8 cellular contexts compared by ENCODE assay signal in genomic region chr10:21336476-21337170, GRCh38.
DNase-seq lines count a peak whose midpoint lies in the region; ATAC-seq and TF ChIP-seq lines count a peak whose summit lies in the region.

No MANE protein-coding gene starts in this region.

- H3K4me1 ChIP-seq in BE2C, result peaks cover 2% of the 10 kb centered on the region; the same call in 1 of the 2 replicates
- H3K4me1 ChIP-seq in IMR-90 (ENCODE audit: control insufficient read depth, insufficient read depth, low read length), result peaks cover 9% of the 10 kb centered on the region
- H3K4me1 ChIP-seq in lower lobe of right lung, result peaks cover 18% of the 10 kb centered on the region

- H3K14ac ChIP-seq in IMR-90 (replicated peaks; ENCODE audit: low read depth, low read length), result peak overlapping the region; percentile 85

- in situ Hi-C loops in IMR-90 (cut with MboI; ENCODE audit: low sequenced_read_pairs), result no loop called here

- POLR2A ChIA-PET in IMR-90 (lab: Charles Lee; ENCODE audit: unreplicated experiment), result no interaction called here

- H2AFZ ChIP-seq in IMR-90 (replicated peaks; ENCODE audit: low read length, poor library complexity), result peak overlapping the region; percentile 88

- DNase-seq in BE2C (peak; percentile 23), IMR-90 (peak; percentile 97), cerebellar cortex (ENCODE audit: low spot score) (peak; percentile 37), lower lobe of right lung (no peak), NCI-H2107 treated with DMSO at 0.1 percent for 48 hours (lab: John Stamatoyannopoulos, UW; ENCODE audit: unreplicated experiment) (no peak)
- DNase-seq in stimulated activated naive CD4-positive, alpha-beta T cell (lab: John Stamatoyannopoulos, UW), result no peak

- TF ChIP-seq POLR2A in IMR-90 (IDR thresholded peaks at IDR 0.05; ENCODE audit: low read depth, low read length), result no peak

- H3K79me1 ChIP-seq in IMR-90 (ENCODE audit: low read depth in 1 of 2, low read length in 2 of 2), result no peaks in the 10 kb centered on the region

- peak; percentile 19; the same call in 1 of the 2 replicates for TF ChIP-seq RAD21 in IMR-90 (IDR thresholded peaks at IDR 0.05; ENCODE audit: low read length)

- H3K9me3 ChIP-seq in BE2C (no peaks in the 10 kb centered on the region), IMR-90 (ENCODE audit: control insufficient read depth, insufficient read depth, low read length) (no peaks in the 10 kb centered on the region), lower lobe of right lung (no peaks in the 10 kb centered on the region)

- peak overlapping the region; percentile 89 for H2BK15ac ChIP-seq in IMR-90 (ENCODE audit: low read depth, low read length)

- H3K9me1 ChIP-seq in IMR-90 (ENCODE audit: insufficient read depth, low read length), result peaks cover 12% of the 10 kb centered on the region

- H3K9ac ChIP-seq in IMR-90 (ENCODE audit: low read depth, low read length), result peak overlapping the region; percentile 37; the same call in 1 of the 2 replicates

- peak overlapping the region; percentile 97 for H2AK5ac ChIP-seq in IMR-90 (ENCODE audit: low read depth, low read length)

- peak overlapping the region; percentile 98 for H4K91ac ChIP-seq in IMR-90 (ENCODE audit: insufficient read depth, low read depth, low read length)

- intact Hi-C loops in IMR-90 (cut with micrococcal nuclease), result loop anchor here (1.0 kb wide), 1 partner anchor 55 kb away; no protein-coding TSS in a partner anchor
- intact Hi-C loops in lower lobe of right lung (cut with DNase I), result no loop called here

- peak overlapping the region; percentile 99 for H2BK120ac ChIP-seq in IMR-90 (ENCODE audit: low read depth, low read length)

- H2BK5ac ChIP-seq in IMR-90 (ENCODE audit: low read depth, low read length, poor library complexity, severe bottlenecking), result peak overlapping the region; percentile 89

- dilution Hi-C loops in IMR-90 (cut with HindIII; ENCODE audit: low sequenced_read_pairs, unreplicated experiment), result no loop called here

- CTCF ChIA-PET in IMR-90 (lab: Yijun Ruan, JAX), result interaction anchor here (0.5 to 1.1 kb wide), 4 partner anchors 9 to 109 kb away, joined by 3 read pairs; no protein-coding TSS in a partner anchor

- ATAC-seq in IMR-90 (ENCODE audit: low read depth) (peak; percentile 77), lower lobe of right lung (peak; percentile 82 to 88), GM21529 (IDR thresholded peaks at IDR 0.05; ENCODE audit: unreplicated experiment) (no peak), HG03520 (IDR thresholded peaks at IDR 0.05; ENCODE audit: unreplicated experiment) (no peak)

- H3K36me3 ChIP-seq in BE2C, result no peaks in the 10 kb centered on the region
- H3K36me3 ChIP-seq in IMR-90 (ENCODE audit: control insufficient read depth, insufficient read depth, low read length), result no peaks in the 10 kb centered on the region
- H3K36me3 ChIP-seq in lower lobe of right lung, result no peaks in the 10 kb centered on the region

- no peak overlapping the region for H3K4me3 ChIP-seq in BE2C (ENCODE audit: low read depth, low read length)
- H3K4me3 ChIP-seq in IMR-90 (ENCODE audit: insufficient read depth, low read depth, low read length), result no peak overlapping the region
- no peak overlapping the region for H3K4me3 ChIP-seq in lower lobe of right lung

- TF ChIP-seq CTCF in BE2C (IDR thresholded peaks at IDR 0.05; ENCODE audit: low read depth, low read length) (no peak), IMR-90 (conservative IDR thresholded peaks at IDR 0.05; ENCODE audit: low read depth, low read length) (no peak), lower lobe of right lung (IDR thresholded peaks at IDR 0.05) (no peak)

- H3K4me2 ChIP-seq in IMR-90 (ENCODE audit: low read depth, low read length), result peak overlapping the region; percentile 52

- no TSS peak for BruUV-seq in IMR-90 (replicated peaks; lab: Mats Ljungman, UMichigan)

- H4K5ac ChIP-seq in IMR-90 (ENCODE audit: low read depth, low read length), result peak overlapping the region; percentile 14

- H3K27me3 ChIP-seq in BE2C (no peaks in the 10 kb centered on the region), IMR-90 (ENCODE audit: control insufficient read depth, insufficient read depth, low read length) (no peaks in the 10 kb centered on the region), lower lobe of right lung (ENCODE audit: low read depth) (no peaks in the 10 kb centered on the region)

- peak overlapping the region; percentile 73; the same call in 1 of the 2 replicates for H3K56ac ChIP-seq in IMR-90 (ENCODE audit: extremely low read depth, insufficient read depth, low read length)

- 40% methylated on average over 1 of the region's 8 CpGs; no CpG with 5 or more reads in 1 of the 2 experiments for WGBS in IMR-90 (ENCODE audit: extremely low coverage in 2 of 2, insufficient read length in 1 of 2), 2 experiments

- peak overlapping the region; percentile 73 to 83 for H4K8ac ChIP-seq in IMR-90 (ENCODE audit: low read depth in 2 of 2, low read length in 2 of 2)

- H2BK20ac ChIP-seq in IMR-90 (ENCODE audit: low read depth, low read length), result peak overlapping the region; percentile 99

- peak overlapping the region; percentile 96 for H3K4ac ChIP-seq in IMR-90 (ENCODE audit: low read depth, low read length)

- peak overlapping the region; percentile 70 for H3K18ac ChIP-seq in IMR-90 (ENCODE audit: low read depth, low read length)

- H4K20me1 ChIP-seq in IMR-90 (ENCODE audit: insufficient read depth, low read length), result no peaks in the 10 kb centered on the region

- peak overlapping the region; percentile 77 for H3K27ac ChIP-seq in IMR-90 (ENCODE audit: insufficient read depth, low read length)
- peak overlapping the region; percentile 24 for H3K27ac ChIP-seq in lower lobe of right lung

- peak overlapping the region; percentile 86 for H3K23ac ChIP-seq in IMR-90 (ENCODE audit: low read depth, low read length)

- H2AK9ac ChIP-seq in IMR-90 (replicated peaks; ENCODE audit: low read depth, low read length, poor library complexity), result peak overlapping the region; percentile 87

TF ChIP-seq in IMR-90, 13 proteins besides CTCF, POLR2A, EP300 and RAD21:
- TF ChIP-seq CEBPB (IDR thresholded peaks at IDR 0.05; ENCODE audit: low read depth, low read length) (0 out of 2 replicates have a peak, but pooled peaks have one; percentile 40), SMC3 (IDR thresholded peaks at IDR 0.05; ENCODE audit: low read depth, low read length) (no peak), FOS (IDR thresholded peaks at IDR 0.05; ENCODE audit: low read depth, low read length) (peak; percentile 96), BHLHE40 (IDR thresholded peaks at IDR 0.05; ENCODE audit: low read depth, low read length) (no peak), NFE2L2 (IDR thresholded peaks at IDR 0.05; ENCODE audit: low read depth, low read length) (peak; percentile 22; the same call in 1 of the 2 replicates)

Comparison
In these comparisons a context has a peak if more than half of its experiments do, and no peak if none do; other contexts are left out.
1. DNase-seq: peak in BE2C (single experiment), IMR-90 (single experiment) and cerebellar cortex (single experiment); none in lower lobe of right lung (single experiment), NCI-H2107 treated with DMSO at 0.1 percent for 48 hours (single experiment) and stimulated activated naive CD4-positive, alpha-beta T cell (0 of 6).
2. ATAC-seq: peak in IMR-90 (single experiment) and lower lobe of right lung (2 of 2); none in GM21529 (single experiment) and HG03520 (single experiment).